14 cellular contexts compared by ENCODE assay signal in the genomic region with DNA sequence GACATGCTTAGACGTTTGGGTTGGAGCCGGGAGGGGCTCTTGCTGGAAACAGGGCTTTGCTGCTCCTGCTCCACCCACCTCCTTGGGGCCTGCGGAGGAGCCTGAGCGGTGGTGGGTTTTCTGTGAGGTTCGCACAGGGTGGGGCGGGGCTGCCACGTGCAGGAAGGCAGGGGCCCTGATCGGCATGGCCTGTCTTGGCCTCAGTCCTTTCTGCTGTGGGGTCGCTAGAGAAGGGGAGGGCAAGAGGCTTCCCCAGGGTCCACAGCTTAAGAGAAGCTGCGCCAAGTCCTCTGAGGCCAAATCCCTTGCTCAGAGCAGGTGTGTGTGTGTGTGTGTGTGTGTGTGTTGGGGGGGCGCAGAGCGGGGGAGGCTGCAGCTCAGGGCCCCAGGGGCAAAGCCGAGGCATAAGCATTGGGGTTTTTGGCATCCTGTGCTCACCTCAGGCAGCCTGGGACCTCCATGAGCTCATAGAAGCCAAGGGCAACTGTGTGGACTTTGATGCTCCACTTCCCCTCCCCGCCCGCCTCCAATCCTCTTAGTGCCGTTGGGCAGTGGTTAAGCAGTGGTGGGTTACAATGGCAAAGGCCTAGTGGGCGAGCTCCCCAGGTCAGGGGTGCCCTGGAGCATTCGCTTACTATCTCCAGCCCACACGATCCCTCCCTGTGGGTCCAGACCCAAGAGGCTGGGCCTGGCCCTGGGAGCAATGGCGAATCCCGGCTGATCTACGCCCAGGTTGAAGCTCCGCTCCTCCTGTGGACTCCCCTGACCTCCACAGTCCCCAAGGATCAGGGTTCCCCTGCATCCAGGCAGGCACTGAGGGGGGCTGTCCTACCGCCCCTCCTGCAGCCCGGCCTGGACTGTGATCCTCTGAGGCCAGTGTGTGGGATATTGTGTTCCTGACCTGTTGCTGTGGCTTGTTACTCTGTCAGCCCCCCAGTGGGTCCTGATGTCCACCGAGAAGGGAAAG. TPM values are rescaled to one million over a fixed set of nuclear protein-coding genes. Genes with fewer than 3 reads are reported as not detected.
DNase-seq lines count a peak whose midpoint lies in the region; ATAC-seq, FAIRE-seq and TF ChIP-seq lines count a peak whose summit lies in the region.
"Had no signal": no experiment of that assay in that cellular context is flagged by ENCODE, and none has a peak within 500 bp of the region (broad histone marks: within the 10 kb centered on the region; RNA-seq: fewer than 3 reads in every experiment).

No MANE protein-coding gene starts in this region.

- H4K20me1 ChIP-seq in HepG2 (ENCODE audit: insufficient read depth, low read length), result no peaks in the 10 kb centered on the region; the same call in 1 of the 2 replicates

- in situ Hi-C loops in HepG2 (cut with HindIII; ENCODE audit: extremely low pct_ligation_motif_present, low pct_unique_long_range_greater_than_20kb), result no loop called here

- 30% methylated on average over 18 of the region's 26 CpGs for WGBS in HepG2 (ENCODE audit: low lambda C conversion rate)

- TF ChIP-seq CTCF in HepG2 (CRISPR knock-in tag; IDR thresholded peaks at IDR 0.05) (no peak), GM10266 (IDR thresholded peaks at IDR 0.05; ENCODE audit: control insufficient read depth, insufficient read depth, low read depth, missing control alignments) (no peak)

- H3K4me3 ChIP-seq in HepG2 (replicated peaks in 1 of 3; ENCODE audit: insufficient read depth in 1 of 3, low read depth in 2 of 3, low read length in 3 of 3), result no peak overlapping the region
- H3K4me3 ChIP-seq: PC-9 had no signal

- no peak for ATAC-seq in activated T-helper 17 cell treated with anti-CD3 and anti-CD28 coated beads, Interleukin-2, amount 50 U/mL, for 72 hours (replicated peaks)
- ATAC-seq in HepG2, result peak; percentile 24; the same call in 2 of the 3 replicates
- no peak for ATAC-seq in stimulated activated naive CD8-positive, alpha-beta T cell treated with anti-CD3 and anti-CD28 coated beads, Interleukin-15, amount 100 ng/mL, for 72 hours
- no peak for ATAC-seq in HG03571 (IDR thresholded peaks at IDR 0.05; ENCODE audit: unreplicated experiment)

- no peaks in the 10 kb centered on the region for H3K36me3 ChIP-seq in HepG2 (replicated peaks in 1 of 2; ENCODE audit: control insufficient read depth in 1 of 2, insufficient read depth in 2 of 2, low read length in 2 of 2)

- no peak for TF ChIP-seq EP300 in HepG2 (IDR thresholded peaks at IDR 0.05; ENCODE audit: low read depth in 2 of 2, low read length in 2 of 2)
- no peak for TF ChIP-seq EP300 in HepG2 (CRISPR knock-in tag; IDR thresholded peaks at IDR 0.05; ENCODE audit: borderline replicate concordance)

- peaks cover 64% of the 10 kb centered on the region for H3K4me1 Mint-ChIP-seq in activated T-cell treated with anti-CD3 and anti-CD28 coated beads, Interleukin-2, amount 50 U/mL, for 24 hours (ENCODE audit: low read depth)
- peaks cover 42% of the 10 kb centered on the region for H3K4me1 Mint-ChIP-seq in activated T-helper 17 cell treated with anti-CD3 and anti-CD28 coated beads, Interleukin-2, amount 50 U/mL, for 72 hours
- peaks cover 64% of the 10 kb centered on the region for H3K4me1 Mint-ChIP-seq in stimulated activated naive CD8-positive, alpha-beta T cell treated with anti-CD3 and anti-CD28 coated beads, Interleukin-15, amount 100 ng/mL, for 72 hours

- no peaks in the 10 kb centered on the region for H3K9me3 Mint-ChIP-seq in activated T-cell treated with anti-CD3 and anti-CD28 coated beads, Interleukin-2, amount 50 U/mL, for 24 hours
- no peaks in the 10 kb centered on the region for H3K9me3 Mint-ChIP-seq in activated T-helper 17 cell treated with anti-CD3 and anti-CD28 coated beads, Interleukin-2, amount 50 U/mL, for 72 hours
- no peaks in the 10 kb centered on the region for H3K9me3 Mint-ChIP-seq in stimulated activated naive CD8-positive, alpha-beta T cell treated with anti-CD3 and anti-CD28 coated beads, Interleukin-15, amount 100 ng/mL, for 72 hours

- no peak overlapping the region for H3K4me3 Mint-ChIP-seq in activated T-cell treated with anti-CD3 and anti-CD28 coated beads, Interleukin-2, amount 50 U/mL, for 24 hours
- peak overlapping the region; percentile 83 for H3K4me3 Mint-ChIP-seq in activated T-helper 17 cell treated with anti-CD3 and anti-CD28 coated beads, Interleukin-2, amount 50 U/mL, for 72 hours
- H3K4me3 Mint-ChIP-seq in stimulated activated naive CD8-positive, alpha-beta T cell treated with anti-CD3 and anti-CD28 coated beads, Interleukin-15, amount 100 ng/mL, for 72 hours, result peak overlapping the region; percentile 64 to 79

- no peak overlapping the region for H3K4me2 ChIP-seq in HepG2 (ENCODE audit: low read depth, low read length)
- H3K4me2 ChIP-seq: PC-9 had no signal

- no TSS peak for BruUV-seq in HepG2 (replicated peaks; lab: Mats Ljungman, UMichigan)

- no peaks in the 10 kb centered on the region for H3K4me1 ChIP-seq in HepG2 (ENCODE audit: insufficient read depth, low read length)

- H2AFZ ChIP-seq in HepG2 (ENCODE audit: low read length), result no peak overlapping the region
- H2AFZ ChIP-seq: PC-9 had no signal

- H3K27me3 ChIP-seq in HepG2 (ENCODE audit: control insufficient read depth in 1 of 2, insufficient read depth in 2 of 2, low read length in 2 of 2), result peaks cover 8 to 50% of the 10 kb centered on the region in 2 experiments; a peak in 3 of 5 replicates

- CTCF ChIA-PET in HepG2 (lab: Yijun Ruan, JAX; ENCODE audit: low intra/inter-chr PET ratio, low total read pairs), result no interaction called here

- H3K79me2 ChIP-seq in HepG2 (ENCODE audit: insufficient read depth, low read length), result no peaks in the 10 kb centered on the region

- no peak for FAIRE-seq in HepG2 (lab: Jason Lieb, UNC)
- FAIRE-seq: endothelial cell of umbilical vein had no signal

- no peak overlapping the region for H3K9ac ChIP-seq in HepG2 (ENCODE audit: insufficient read depth, low read depth, low read length)

- intact Hi-C loops in HepG2 (cut with micrococcal nuclease; ENCODE audit: unreplicated experiment), result no loop called here

- no peak for TF ChIP-seq POLR2A in HepG2 (IDR thresholded peaks at IDR 0.05; ENCODE audit: insufficient read depth in 1 of 2, low read depth in 2 of 2, low read length in 2 of 2)

- POLR2A ChIA-PET in HepG2 (lab: Yijun Ruan, JAX), result no interaction called here

- H3K27ac Mint-ChIP-seq in activated T-cell treated with anti-CD3 and anti-CD28 coated beads, Interleukin-2, amount 50 U/mL, for 24 hours, result peak overlapping the region; percentile 84
- peak overlapping the region; percentile 91 for H3K27ac Mint-ChIP-seq in activated T-helper 17 cell treated with anti-CD3 and anti-CD28 coated beads, Interleukin-2, amount 50 U/mL, for 72 hours
- peak overlapping the region; percentile 90 to 94 for H3K27ac Mint-ChIP-seq in stimulated activated naive CD8-positive, alpha-beta T cell treated with anti-CD3 and anti-CD28 coated beads, Interleukin-15, amount 100 ng/mL, for 72 hours

- no peaks in the 10 kb centered on the region for H3K27me3 Mint-ChIP-seq in activated T-cell treated with anti-CD3 and anti-CD28 coated beads, Interleukin-2, amount 50 U/mL, for 24 hours
- H3K27me3 Mint-ChIP-seq in activated T-helper 17 cell treated with anti-CD3 and anti-CD28 coated beads, Interleukin-2, amount 50 U/mL, for 72 hours, result no peaks in the 10 kb centered on the region
- no peaks in the 10 kb centered on the region for H3K27me3 Mint-ChIP-seq in stimulated activated naive CD8-positive, alpha-beta T cell treated with anti-CD3 and anti-CD28 coated beads, Interleukin-15, amount 100 ng/mL, for 72 hours

- no peak overlapping the region for H3K27ac ChIP-seq in HepG2 (ENCODE audit: extremely low read length, insufficient read depth, low read length)
- H3K27ac ChIP-seq: PC-9 had no signal

- DNase-seq in activated T-cell treated with anti-CD3 and anti-CD28 coated beads, Interleukin-2, amount 50 U/mL, for 24 hours, result peak; percentile 49
- DNase-seq in activated T-cell treated with anti-CD3 and anti-CD28 coated beads for 4 hours, result no peak
- no peak for DNase-seq in HepG2 (ENCODE audit: low spot score)
- DNase-seq in stimulated activated naive CD8-positive, alpha-beta T cell treated with anti-CD3 and anti-CD28 coated beads, Interleukin-15, amount 100 ng/mL, for 72 hours, result peak in 1 of 2 donors; percentile 30
- DNase-seq in GM10266 (ENCODE audit: extremely low spot score), result no peak
- DNase-seq in GF-D8 (lab: John Stamatoyannopoulos, UW), result no peak
- DNase-seq: head of caudate nucleus, mammary epithelial cell, NCI-H2227 treated with DMSO at 0.1 percent for 48 hours, PC-9 had no signal

- no peaks in the 10 kb centered on the region for H3K36me3 Mint-ChIP-seq in activated T-cell treated with anti-CD3 and anti-CD28 coated beads, Interleukin-2, amount 50 U/mL, for 24 hours (ENCODE audit: low read depth)
- H3K36me3 Mint-ChIP-seq in activated T-helper 17 cell treated with anti-CD3 and anti-CD28 coated beads, Interleukin-2, amount 50 U/mL, for 72 hours (ENCODE audit: low read depth), result no peaks in the 10 kb centered on the region

- TF ChIP-seq RAD21 in HepG2 (CRISPR knock-in tag; IDR thresholded peaks at IDR 0.05), result no peak

- H3K9me3 ChIP-seq in HepG2 (ENCODE audit: low read length), result peaks cover 13% of the 10 kb centered on the region

RNA-seq across cellular contexts. Expression of gene TOGARAM2, which starts 28.9 kb away (rescaled TPM):
- total RNA-seq in activated T-helper 17 cell treated with anti-CD3 and anti-CD28 coated beads, Interleukin-2, amount 50 U/mL, for 72 hours, result 1 to 10 TPM; 3.0 to 4.3 TPM
- total RNA-seq in HepG2 (2016; rRNA removed; fragmentation: Illumina TruSeq; extraction: Trizol), result under 0.01 TPM in 1 of 2 replicates, not detected in the other
- not detected in 2 replicates for total RNA-seq in HepG2 (2016; cell fraction: cytosol; rRNA removed; fragmentation: Illumina TruSeq; extraction: Trizol; ENCODE audit: low read depth)
- not detected in 2 replicates for total RNA-seq in HepG2 (2016; cell fraction: insoluble cytoplasmic fraction; rRNA removed; fragmentation: Illumina TruSeq; extraction: Trizol)
- not detected in 2 replicates for total RNA-seq in HepG2 (2016; cell fraction: membrane; rRNA removed; fragmentation: Illumina TruSeq; extraction: Trizol)
- total RNA-seq in HepG2 (2016; cell fraction: nucleus; rRNA removed; fragmentation: Illumina TruSeq; extraction: Trizol), result 0.06 and 0.19 TPM in 2 replicates
- 0.05 TPM in 2 replicates for polyA plus RNA-seq in HepG2 (2011; rRNA removed)
- polyA plus RNA-seq in HepG2 (2011; cell fraction: cytosol; rRNA removed), result 0.04 and 0.13 TPM in 2 replicates
- 0.36 and 0.74 TPM in 2 replicates for polyA plus RNA-seq in HepG2 (2011; cell fraction: nucleus; rRNA removed)
- 0.04 TPM in 1 of 2 replicates, not detected in the other for polyA plus RNA-seq in HepG2 (2012)
- not detected in 2 replicates for polyA plus RNA-seq in HepG2 (2016; cell fraction: cytosol; fragmentation: Illumina TruSeq; extraction: Trizol; ENCODE audit: low read depth)
- not detected in 2 replicates for polyA plus RNA-seq in HepG2 (2016; cell fraction: insoluble cytoplasmic fraction; fragmentation: Illumina TruSeq; extraction: Trizol; ENCODE audit: low read depth)
- not detected in 2 replicates for polyA plus RNA-seq in HepG2 (2016; cell fraction: membrane; fragmentation: Illumina TruSeq; extraction: Trizol; ENCODE audit: low read depth)
- polyA plus RNA-seq in HepG2 (2016; cell fraction: nucleus; fragmentation: Illumina TruSeq; extraction: Trizol; ENCODE audit: insufficient read depth, low read depth), result 0.61 TPM in 1 of 2 replicates, not detected in the other
- polyA minus RNA-seq in HepG2 (2011; rRNA and poly(A)+ RNA removed; ENCODE audit: low replicate concordance), result 0.02 and 1.6 TPM in 2 replicates
- not detected in 2 replicates for polyA minus RNA-seq in HepG2 (2011; cell fraction: cytosol; rRNA and poly(A)+ RNA removed)
- polyA minus RNA-seq in HepG2 (2011; cell fraction: nucleus; rRNA and poly(A)+ RNA removed), result 1.0 TPM in 1 of 2 replicates, not detected in the other
- total RNA-seq: endothelial cell of umbilical vein, mammary epithelial cell, osteocyte had no signal
- polyA plus RNA-seq: endothelial cell of umbilical vein had no signal
